Comparison of ENCODE assay signal across 30 cellular contexts in the genomic region with DNA sequence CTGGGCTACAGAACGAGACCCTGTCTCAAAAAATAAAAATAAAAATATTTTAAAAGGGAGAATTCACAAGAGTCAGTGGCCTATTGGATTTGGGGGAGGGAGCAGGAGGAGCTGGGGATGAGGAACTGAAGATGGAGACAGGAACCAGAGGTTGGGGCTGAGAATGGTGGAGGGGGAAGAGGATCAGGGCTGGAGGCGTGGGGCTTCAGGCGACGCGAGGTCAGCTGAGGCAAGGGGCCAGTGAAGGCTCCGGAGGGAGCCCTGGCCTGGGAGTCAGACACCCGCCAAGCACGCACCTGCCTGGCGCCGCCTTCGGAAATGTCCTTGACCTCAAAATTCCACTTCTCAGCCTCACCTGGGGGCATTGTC. TPM values are rescaled to one million over a fixed set of nuclear protein-coding genes. Genes with fewer than 3 reads are reported as not detected.
DNase-seq lines count a peak whose midpoint lies in the region; ATAC-seq, FAIRE-seq and TF ChIP-seq lines count a peak whose summit lies in the region.
"Had no signal": no experiment of that assay in that cellular context is flagged by ENCODE, and none has a peak within 500 bp of the region (broad histone marks: within the 10 kb centered on the region; RNA-seq: fewer than 3 reads in every experiment).

No MANE protein-coding gene starts in this region.

- H3K4me2 ChIP-seq in smooth muscle cell, result peak overlapping the region; percentile 81

- H3K36me3 ChIP-seq in ectodermal cell (ENCODE audit: control insufficient read depth, insufficient read depth, low read length), result no peaks in the 10 kb centered on the region
- no peaks in the 10 kb centered on the region for H3K36me3 ChIP-seq in naive thymus-derived CD4-positive, alpha-beta T cell (ENCODE audit: control insufficient read depth in 2 of 3, insufficient read depth in 3 of 3, low read length in 3 of 3)
- H3K36me3 ChIP-seq in smooth muscle cell (ENCODE audit: low read depth), result no peaks in the 10 kb centered on the region
- H3K36me3 ChIP-seq: BE2C, esophagus squamous epithelium, gastrocnemius medialis, right atrium auricular region, tibial nerve had no signal

- no peak for FAIRE-seq in GM12892 (lab: Jason Lieb, UNC)
- FAIRE-seq: A204.1, GM12891 had no signal

- 40 to 42% methylated on average over 10 of the region's 11 CpGs for WGBS in ectodermal cell, 2 experiments
- 23% methylated on average over 11 of the region's 11 CpGs for WGBS in smooth muscle cell (ENCODE audit: low lambda C conversion rate)

- no peaks in the 10 kb centered on the region for H3K36me3 Mint-ChIP-seq in activated naive CD4-positive, alpha-beta T cell treated with anti-CD3 and anti-CD28 coated beads, Interleukin-2, amount 50 U/mL, for 24 hours
- H3K36me3 Mint-ChIP-seq in activated naive CD4-positive, alpha-beta T cell treated with anti-CD3 and anti-CD28 coated beads, Interleukin-2, amount 10 ng/mL, durations not matched to agents 7 days and 5 days, result no peaks in the 10 kb centered on the region
- peaks cover 0 to 10% (median 0%) of the 10 kb centered on the region in 5 donors for H3K36me3 Mint-ChIP-seq in naive thymus-derived CD4-positive, alpha-beta T cell
- H3K36me3 Mint-ChIP-seq: activated CD8-positive, alpha-beta memory T cell treated with anti-CD3 and anti-CD28 coated beads, Interleukin-2, amount 10 ng/mL, durations not matched to agents 7 days and 5 days; activated naive CD8-positive, alpha-beta T cell treated with anti-CD3 and anti-CD28 coated beads, Interleukin-2, amount 10 ng/mL, durations not matched to agents 7 days and 5 days had no signal

- intact Hi-C loops in naive thymus-derived CD4-positive, alpha-beta T cell (cut with micrococcal nuclease), result no loop called here

- no peak for ATAC-seq in naive thymus-derived CD4-positive, alpha-beta T cell
- ATAC-seq in GM21423 (IDR thresholded peaks at IDR 0.05; ENCODE audit: unreplicated experiment), result no peak

- H3K27me3 Mint-ChIP-seq in activated naive CD4-positive, alpha-beta T cell treated with anti-CD3 and anti-CD28 coated beads, Interleukin-2, amount 50 U/mL, for 24 hours, result peaks cover 31% of the 10 kb centered on the region
- H3K27me3 Mint-ChIP-seq in activated naive CD4-positive, alpha-beta T cell treated with anti-CD3 and anti-CD28 coated beads, Interleukin-2, amount 10 ng/mL, durations not matched to agents 7 days and 5 days, result peaks cover 75% of the 10 kb centered on the region
- H3K27me3 Mint-ChIP-seq in naive thymus-derived CD4-positive, alpha-beta T cell, result peaks cover 25 to 46% (median 38%) of the 10 kb centered on the region in 5 donors

- no peaks in the 10 kb centered on the region for H4K20me1 ChIP-seq in smooth muscle cell (ENCODE audit: low read depth)

- peaks cover 4% of the 10 kb centered on the region for H3K4me1 Mint-ChIP-seq in activated naive CD4-positive, alpha-beta T cell treated with anti-CD3 and anti-CD28 coated beads, Interleukin-2, amount 50 U/mL, for 24 hours
- peaks cover 5% of the 10 kb centered on the region for H3K4me1 Mint-ChIP-seq in activated naive CD4-positive, alpha-beta T cell treated with anti-CD3 and anti-CD28 coated beads, Interleukin-2, amount 10 ng/mL, durations not matched to agents 7 days and 5 days
- peaks cover 2 to 14% (median 9%) of the 10 kb centered on the region in 7 donors for H3K4me1 Mint-ChIP-seq in naive thymus-derived CD4-positive, alpha-beta T cell

- CTCF ChIA-PET in activated naive CD4-positive, alpha-beta T cell treated with anti-CD3 and anti-CD28 coated beads, Interleukin-2, amount 10 ng/mL, durations not matched to agents 7 days and 5 days (lab: Charles Lee), result interaction anchor here (0.6 kb wide), 2 partner anchors 438 to 1356 kb away, joined by 3 read pairs; no protein-coding TSS in a partner anchor
- CTCF ChIA-PET in naive thymus-derived CD4-positive, alpha-beta T cell (lab: Charles Lee), result no interaction called here

- POLR2A ChIA-PET in naive thymus-derived CD4-positive, alpha-beta T cell (lab: Charles Lee), result no interaction called here

- TF ChIP-seq POLR2A in GM12892 (IDR thresholded peaks at IDR 0.05; ENCODE audit: low read depth, low read length), result no peak

- no peaks in the 10 kb centered on the region for H3K79me2 ChIP-seq in smooth muscle cell (ENCODE audit: low read depth)

- TF ChIP-seq CTCF in smooth muscle cell (IDR thresholded peaks at IDR 0.05; ENCODE audit: borderline replicate concordance, insufficient read depth, poor library complexity, severe bottlenecking) (no peak), GM13977 (IDR thresholded peaks at IDR 0.05; ENCODE audit: extremely low read depth, insufficient read depth, missing control alignments) (no peak)

- H3K4me1 ChIP-seq in ectodermal cell (ENCODE audit: control insufficient read depth, insufficient read depth, low read length) (no peaks in the 10 kb centered on the region), smooth muscle cell (ENCODE audit: low read depth) (no peaks in the 10 kb centered on the region)
- H3K4me1 ChIP-seq in naive thymus-derived CD4-positive, alpha-beta T cell (ENCODE audit: control insufficient read depth in 2 of 2, insufficient read depth in 2 of 2, low read length in 2 of 2), result no peaks in the 10 kb centered on the region
- H3K4me1 ChIP-seq: BE2C, gastrocnemius medialis had no signal

- H3K9ac ChIP-seq in smooth muscle cell (ENCODE audit: low read depth), result no peak overlapping the region

- in situ Hi-C loops in GM13977 (cut with MboI; ENCODE audit: low pct_unique_long_range_greater_than_20kb, low sequenced_read_pairs, unreplicated experiment), result no loop called here

- H3K9me3 Mint-ChIP-seq in activated naive CD4-positive, alpha-beta T cell treated with anti-CD3 and anti-CD28 coated beads, Interleukin-2, amount 50 U/mL, for 24 hours, result no peaks in the 10 kb centered on the region
- no peaks in the 10 kb centered on the region for H3K9me3 Mint-ChIP-seq in activated naive CD4-positive, alpha-beta T cell treated with anti-CD3 and anti-CD28 coated beads, Interleukin-2, amount 10 ng/mL, durations not matched to agents 7 days and 5 days
- peaks cover 0 to 16% (median 0%) of the 10 kb centered on the region in 11 donors for H3K9me3 Mint-ChIP-seq in naive thymus-derived CD4-positive, alpha-beta T cell
- H3K9me3 Mint-ChIP-seq: neural crest cell; stimulated activated naive CD8-positive, alpha-beta T cell treated with anti-CD3 and anti-CD28 coated beads, Interleukin-15, amount 100 ng/mL, for 72 hours had no signal

- DNase-seq in activated naive CD4-positive, alpha-beta T cell treated with anti-CD3 and anti-CD28 coated beads, Interleukin-2, amount 10 ng/mL, durations not matched to agents 7 days and 5 days, result no peak
- DNase-seq in naive thymus-derived CD4-positive, alpha-beta T cell, result no peak
- DNase-seq in smooth muscle cell (lab: John Stamatoyannopoulos, UW; ENCODE audit: unreplicated experiment) (no peak), GM12892 (ENCODE audit: insufficient read length) (no peak), GM13977 (ENCODE audit: low spot score) (no peak)
- DNase-seq: activated CD4-positive, alpha-beta T cell treated with anti-CD3 and anti-CD28 coated beads, Interleukin-2, amount 10 ng/mL, durations not matched to agents 24 days and 14 days; activated CD8-positive, alpha-beta memory T cell treated with anti-CD3 and anti-CD28 coated beads, Interleukin-2, amount 10 ng/mL, durations not matched to agents 7 days and 5 days; activated naive CD8-positive, alpha-beta T cell treated with anti-CD3 and anti-CD28 coated beads, Interleukin-2, amount 10 ng/mL, durations not matched to agents 7 days and 5 days; DND-41; esophagus squamous epithelium; gastrocnemius medialis; midbrain; NCI-H1436 treated with DMSO at 0.1 percent for 48 hours; NCI-H510A; NK-92 treated with Interleukin-12 subunit alpha and Interleukin-12 subunit beta, amount 100 ng/mL, for 24 hours; stimulated activated naive CD8-positive, alpha-beta T cell treated with anti-CD3 and anti-CD28 coated beads, Interleukin-15, amount 100 ng/mL, for 72 hours; T-helper 1 cell had no signal

- H3K27ac ChIP-seq in ectodermal cell (ENCODE audit: insufficient read depth, low read depth, low read length, poor library complexity, severe bottlenecking) (no peak overlapping the region), smooth muscle cell (ENCODE audit: low read depth) (no peak overlapping the region)
- no peak overlapping the region for H3K27ac ChIP-seq in naive thymus-derived CD4-positive, alpha-beta T cell (ENCODE audit: low read depth, low read length)
- H3K27ac ChIP-seq: esophagus squamous epithelium, gastrocnemius medialis, HL-60, right atrium auricular region, tibial nerve had no signal

- H3K27me3 ChIP-seq in ectodermal cell (ENCODE audit: control insufficient read depth, insufficient read depth, low read length, poor library complexity, severe bottlenecking), result peaks cover 56% of the 10 kb centered on the region
- peaks cover 0 to 5% of the 10 kb centered on the region in 2 donors for H3K27me3 ChIP-seq in naive thymus-derived CD4-positive, alpha-beta T cell (ENCODE audit: control insufficient read depth in 2 of 2, insufficient read depth in 2 of 2, low read length in 2 of 2)
- peaks cover 36% of the 10 kb centered on the region for H3K27me3 ChIP-seq in smooth muscle cell (ENCODE audit: low read depth)
- H3K27me3 ChIP-seq: right atrium auricular region had no signal

- no peaks in the 10 kb centered on the region for H3F3A ChIP-seq in smooth muscle cell (ENCODE audit: low read depth)

- no peaks in the 10 kb centered on the region for H3K9me3 ChIP-seq in ectodermal cell (ENCODE audit: control insufficient read depth, low read length)
- no peaks in the 10 kb centered on the region for H3K9me3 ChIP-seq in naive thymus-derived CD4-positive, alpha-beta T cell (ENCODE audit: control insufficient read depth in 2 of 3, low read length in 3 of 3)
- no peaks in the 10 kb centered on the region for H3K9me3 ChIP-seq in smooth muscle cell (replicated peaks; ENCODE audit: low read depth)
- H3K9me3 ChIP-seq: BE2C, esophagus squamous epithelium, gastrocnemius medialis, right atrium auricular region, tibial nerve had no signal

- H3K4me3 ChIP-seq in ectodermal cell (ENCODE audit: insufficient read depth, low read depth, low read length) (peak overlapping the region; percentile 31), smooth muscle cell (no peak overlapping the region)
- H3K4me3 ChIP-seq in naive thymus-derived CD4-positive, alpha-beta T cell (ENCODE audit: low read length), result no peak overlapping the region

- no peak overlapping the region for H3K27ac Mint-ChIP-seq in activated naive CD4-positive, alpha-beta T cell treated with anti-CD3 and anti-CD28 coated beads, Interleukin-2, amount 50 U/mL, for 24 hours
- no peak overlapping the region for H3K27ac Mint-ChIP-seq in activated naive CD4-positive, alpha-beta T cell treated with anti-CD3 and anti-CD28 coated beads, Interleukin-2, amount 10 ng/mL, durations not matched to agents 7 days and 5 days
- no peak overlapping the region for H3K27ac Mint-ChIP-seq in naive thymus-derived CD4-positive, alpha-beta T cell
- H3K27ac Mint-ChIP-seq: activated CD4-positive, alpha-beta T cell treated with anti-CD3 and anti-CD28 coated beads, Interleukin-2, amount 10 ng/mL, durations not matched to agents 24 days and 14 days; activated CD8-positive, alpha-beta memory T cell treated with anti-CD3 and anti-CD28 coated beads, Interleukin-2, amount 10 ng/mL, durations not matched to agents 7 days and 5 days; activated naive CD8-positive, alpha-beta T cell treated with anti-CD3 and anti-CD28 coated beads, Interleukin-2, amount 10 ng/mL, durations not matched to agents 7 days and 5 days; IgD-negative memory B cell; stimulated activated naive CD8-positive, alpha-beta T cell treated with anti-CD3 and anti-CD28 coated beads, Interleukin-15, amount 100 ng/mL, for 72 hours had no signal

- H2AFZ ChIP-seq in smooth muscle cell (ENCODE audit: low read depth), result no peak overlapping the region

- H3K4me3 Mint-ChIP-seq in activated naive CD4-positive, alpha-beta T cell treated with anti-CD3 and anti-CD28 coated beads, Interleukin-2, amount 50 U/mL, for 24 hours, result peak overlapping the region; percentile 52
- no peak overlapping the region for H3K4me3 Mint-ChIP-seq in activated naive CD4-positive, alpha-beta T cell treated with anti-CD3 and anti-CD28 coated beads, Interleukin-2, amount 10 ng/mL, durations not matched to agents 7 days and 5 days
- peak overlapping the region in 6 of 10 donors; percentile 25 to 77 (median 54) for H3K4me3 Mint-ChIP-seq in naive thymus-derived CD4-positive, alpha-beta T cell
- H3K4me3 Mint-ChIP-seq: activated CD4-positive, alpha-beta T cell treated with anti-CD3 and anti-CD28 coated beads, Interleukin-2, amount 10 ng/mL, durations not matched to agents 24 days and 14 days; activated CD8-positive, alpha-beta memory T cell treated with anti-CD3 and anti-CD28 coated beads, Interleukin-2, amount 10 ng/mL, durations not matched to agents 7 days and 5 days; activated naive CD8-positive, alpha-beta T cell treated with anti-CD3 and anti-CD28 coated beads, Interleukin-2, amount 10 ng/mL, durations not matched to agents 7 days and 5 days; IgD-negative memory B cell had no signal

RNA-seq across cellular contexts. Expression of gene CLEC2L, which starts 0.7 kb away (rescaled TPM):
- 1.1 TPM for polyA plus RNA-seq in ectodermal cell (2013, experiment 1 of 4)
- 1.1 TPM for polyA plus RNA-seq in ectodermal cell (2013, experiment 2 of 4)
- polyA plus RNA-seq in ectodermal cell (2013, experiment 3 of 4), result 0.75 TPM
- polyA plus RNA-seq in ectodermal cell (2013, experiment 4 of 4), result 1.5 TPM
- total RNA-seq in naive thymus-derived CD4-positive, alpha-beta T cell, result not detected
- not detected for polyA plus RNA-seq in naive thymus-derived CD4-positive, alpha-beta T cell
- total RNA-seq in smooth muscle cell, result not detected in 2 replicates
- polyA plus RNA-seq in smooth muscle cell, result not detected in 2 replicates
- polyA plus RNA-seq in GM12892 (2012; ENCODE audit: missing spikeins), result not detected
- total RNA-seq: activated CD4-positive, alpha-beta T cell treated with anti-CD3 and anti-CD28 coated beads, Interleukin-2, amount 10 ng/mL, durations not matched to agents 24 days and 14 days; activated CD8-positive, alpha-beta memory T cell treated with anti-CD3 and anti-CD28 coated beads, Interleukin-2, amount 10 ng/mL, durations not matched to agents 7 days and 5 days; activated naive CD8-positive, alpha-beta T cell treated with anti-CD3 and anti-CD28 coated beads, Interleukin-2, amount 10 ng/mL, durations not matched to agents 7 days and 5 days; esophagus squamous epithelium; M059J; right atrium auricular region had no signal
- polyA plus RNA-seq: IgD-negative memory B cell had no signal

RNA-seq across cellular contexts. Expression of gene KLRG2, which starts 39.3 kb away (rescaled TPM):
- polyA plus RNA-seq in ectodermal cell (2013, experiment 1 of 4), result 1.3 TPM
- 1.8 TPM for polyA plus RNA-seq in ectodermal cell (2013, experiment 2 of 4)
- polyA plus RNA-seq in ectodermal cell (2013, experiment 3 of 4), result 1.5 TPM
- polyA plus RNA-seq in ectodermal cell (2013, experiment 4 of 4), result 1.5 TPM
- total RNA-seq in naive thymus-derived CD4-positive, alpha-beta T cell, result not detected
- not detected for polyA plus RNA-seq in naive thymus-derived CD4-positive, alpha-beta T cell
- not detected in 2 replicates for total RNA-seq in smooth muscle cell
- polyA plus RNA-seq in smooth muscle cell, result 0.17 TPM in 1 of 2 replicates, not detected in the other
- not detected for polyA plus RNA-seq in GM12892 (2012; ENCODE audit: missing spikeins)
- total RNA-seq: activated naive CD8-positive, alpha-beta T cell treated with anti-CD3 and anti-CD28 coated beads, Interleukin-2, amount 10 ng/mL, durations not matched to agents 7 days and 5 days; H4; neural crest cell; right atrium auricular region had no signal
- polyA plus RNA-seq: IgD-negative memory B cell had no signal
